Comparison of ENCODE assay signal across 8 cellular contexts in genomic region chr2:68925298-68925885, GRCh38. TPM values are rescaled to one million over a fixed set of nuclear protein-coding genes. Genes with fewer than 3 reads are reported as not detected.
DNase-seq lines count a peak whose midpoint lies in the region; ATAC-seq and TF ChIP-seq lines count a peak whose summit lies in the region.

No MANE protein-coding gene starts in this region.

- POLR2A ChIA-PET in Panc1 (lab: Charles Lee): no interaction called here

- in situ Hi-C loops in Panc1 (cut with HindIII; ENCODE audit: low pct_unique_long_range_greater_than_20kb, low sequenced_read_pairs): no loop called here

- no peaks in the 10 kb centered on the region for H3K36me3 ChIP-seq in Panc1 (ENCODE audit: control insufficient read depth, insufficient read depth, low read length)
- no peaks in the 10 kb centered on the region for H3K36me3 ChIP-seq in cardiac muscle cell

- BruUV-seq in Panc1 (replicated peaks; lab: Mats Ljungman, UMichigan): no TSS peak

- peak; percentile 66 for DNase-seq in NCI-H510A treated with DMSO at 0.1 percent for 48 hours (lab: John Stamatoyannopoulos, UW)
- DNase-seq in NCI-H510A (lab: John Stamatoyannopoulos, UW): no peak
- peak; percentile 50 for DNase-seq in HPDE6-E6E7 (ENCODE audit: extremely low spot score)
- DNase-seq in Panc1 (ENCODE audit: low read depth, low spot score): peak; percentile 66
- peak; percentile 47 for DNase-seq in activated naive CD4-positive, alpha-beta T cell treated with Interleukin-2 at 50 U/mL for 16 hours
- DNase-seq in cardiac muscle cell (ENCODE audit: low read depth in 1 of 2, low spot score in 1 of 2): peak; percentile 66 to 75
- peak; percentile 43 for DNase-seq in retina

- no peak overlapping the region for H3K4me3 ChIP-seq in Panc1 (ENCODE audit: low read depth in 2 of 2, low read length in 2 of 2)
- H3K4me3 ChIP-seq in cardiac muscle cell: no peak overlapping the region

- H3K9me3 ChIP-seq in Panc1 (ENCODE audit: control insufficient read depth, insufficient read depth, low read depth, low read length): no peaks in the 10 kb centered on the region
- H3K9me3 ChIP-seq in cardiac muscle cell (ENCODE audit: low read depth): no peaks in the 10 kb centered on the region

- ATAC-seq in Panc1: peak; percentile 77
- no peak for ATAC-seq in HG02840 (IDR thresholded peaks at IDR 0.05; ENCODE audit: low FRiP score, unreplicated experiment)

- intact Hi-C loops in Panc1 (cut with micrococcal nuclease; ENCODE audit: unreplicated experiment): loop anchor here (1.0 to 2.0 kb wide), 2 partner anchors 174 to 217 kb away; no protein-coding TSS in a partner anchor

- TF ChIP-seq CTCF in Panc1 (IDR thresholded peaks at IDR 0.05) (peak; percentile 98), cardiac muscle cell (IDR thresholded peaks at IDR 0.05; ENCODE audit: low read depth, low read length) (peak; percentile 92)

- H3K27me3 ChIP-seq in Panc1 (ENCODE audit: control insufficient read depth, insufficient read depth, low read length) (no peaks in the 10 kb centered on the region), cardiac muscle cell (no peaks in the 10 kb centered on the region)

- H3K27ac ChIP-seq in Panc1 (ENCODE audit: low read length): no peak overlapping the region
- no peak overlapping the region for H3K27ac ChIP-seq in cardiac muscle cell

- 0 out of 2 replicates have a peak, but pooled peaks cover 2% of the 10 kb centered on the region for H3K4me1 ChIP-seq in Panc1 (ENCODE audit: control insufficient read depth, insufficient read depth, low read length)
- no peaks in the 10 kb centered on the region for H3K4me1 ChIP-seq in cardiac muscle cell (ENCODE audit: low read depth)

- CTCF ChIA-PET in Panc1 (lab: Charles Lee): interaction anchor here (0.8 to 2.2 kb wide), 7 partner anchors 18 to 462 kb away, joined by 3 to 31 read pairs (median 7); no protein-coding TSS in a partner anchor

RNA-seq across cellular contexts. Expression of gene GKN2, which starts 27.3 kb away (rescaled TPM):
- total RNA-seq in Panc1 (2021; ENCODE audit: unreplicated experiment): not detected
- polyA plus RNA-seq in Panc1 (2012; ENCODE audit: insufficient read length): not detected
- total RNA-seq in cardiac muscle cell: not detected in 2 replicates
- polyA plus RNA-seq in cardiac muscle cell: not detected in 2 replicates

RNA-seq across cellular contexts. Expression of gene GKN1, which starts 49.0 kb away (rescaled TPM):
- total RNA-seq in Panc1 (2021; ENCODE audit: unreplicated experiment) (not detected), cardiac muscle cell (not detected in 2 replicates)
- polyA plus RNA-seq in Panc1 (2012; ENCODE audit: insufficient read length): not detected
- polyA plus RNA-seq in cardiac muscle cell: not detected in 2 replicates

RNA-seq across cellular contexts. Expression of gene BMP10, which starts 54.2 kb away (rescaled TPM):
- total RNA-seq in Panc1 (2021; ENCODE audit: unreplicated experiment) (not detected), cardiac muscle cell (0.46 and 0.95 TPM in 2 replicates)
- polyA plus RNA-seq in Panc1 (2012; ENCODE audit: insufficient read length): not detected
- 0.35 and 1.2 TPM in 2 replicates for polyA plus RNA-seq in cardiac muscle cell
